In genomic region chr2:233065954-233066470, GRCh38 we compare ENCODE assay signal across 1 cellular context.
TF ChIP-seq lines count a peak whose summit lies in the region.

No MANE protein-coding gene starts in this region.

TF ChIP-seq in H1, 55 proteins besides CTCF, POLR2A, EP300 and RAD21:
- no peak for TF ChIP-seq E2F6 (IDR thresholded peaks at IDR 0.05)
- no peak for TF ChIP-seq KDM1A (IDR thresholded peaks at IDR 0.05; ENCODE audit: borderline replicate concordance, low read length)
- TF ChIP-seq, protein P1, sequence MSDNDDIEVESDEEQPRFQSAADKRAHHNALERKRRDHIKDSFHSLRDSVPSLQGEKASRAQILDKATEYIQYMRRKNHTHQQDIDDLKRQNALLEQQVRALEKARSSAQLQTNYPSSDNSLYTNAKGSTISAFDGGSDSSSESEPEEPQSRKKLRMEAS (IDR thresholded peaks at IDR 0.05): no peak
- TF ChIP-seq USF2 (IDR thresholded peaks at IDR 0.05; ENCODE audit: low read length): no peak
- no peak for TF ChIP-seq SP4 (IDR thresholded peaks at IDR 0.05; ENCODE audit: low read length)
- no peak for TF ChIP-seq SIX5 (IDR thresholded peaks at IDR 0.05; ENCODE audit: low read depth, low read length)
- TF ChIP-seq HDAC6 (IDR thresholded peaks at IDR 0.05; ENCODE audit: low read depth, low read length): no peak
- no peak for TF ChIP-seq CHD1 (IDR thresholded peaks at IDR 0.05; ENCODE audit: low read depth, low read length)
- TF ChIP-seq GABPA (IDR thresholded peaks at IDR 0.05; ENCODE audit: borderline replicate concordance, insufficient read depth, low read length): no peak
- TF ChIP-seq TAF1 (IDR thresholded peaks at IDR 0.05; ENCODE audit: low read depth, low read length): no peak
- no peak for TF ChIP-seq TBP (IDR thresholded peaks at IDR 0.05; ENCODE audit: low read depth, low read length)
- no peak for TF ChIP-seq POU5F1 (IDR thresholded peaks at IDR 0.05; ENCODE audit: low read depth, low read length)
- no peak for TF ChIP-seq CBX8 (IDR thresholded peaks at IDR 0.05; ENCODE audit: borderline replicate concordance, low read depth, low read length)
- no peak for TF ChIP-seq TCF12 (IDR thresholded peaks at IDR 0.05; ENCODE audit: low read depth, low read length)
- TF ChIP-seq RFX5 (IDR thresholded peaks at IDR 0.05; ENCODE audit: borderline replicate concordance, low read depth, low read length): no peak
- no peak for TF ChIP-seq BCL11A (IDR thresholded peaks at IDR 0.05; ENCODE audit: low read depth in 2 of 2, low read length in 2 of 2)
